ENCODE assay signal across 7 cellular contexts in genomic region chr18:3451989-3452749, GRCh38. TPM values are rescaled to one million over a fixed set of nuclear protein-coding genes. Genes with fewer than 3 reads are reported as not detected.
DNase-seq lines count a peak whose midpoint lies in the region; ATAC-seq, FAIRE-seq and TF ChIP-seq lines count a peak whose summit lies in the region.

No MANE protein-coding gene starts in this region.

- no peak; the same call in 2 of the 3 replicates for ATAC-seq in GM23338
- no peak for ATAC-seq in GM21423 (IDR thresholded peaks at IDR 0.05; ENCODE audit: unreplicated experiment)

- peak overlapping the region; percentile 98 for H3K4me3 Mint-ChIP-seq in GM23338
- H3K4me3 Mint-ChIP-seq in T-helper 1 cell treated with Interleukin-12 subunit alpha and Interleukin-12 subunit beta and Interleukin-4 antibody, amounts not matched to agents 30 μg/mL and 1 μg/mL, for 36 hours, result peak overlapping the region; percentile 90
- H3K4me3 Mint-ChIP-seq in MCF 10A (ENCODE audit: unreplicated experiment), result peak overlapping the region; percentile 95

- H3K9ac ChIP-seq in kidney (ENCODE audit: low read length in 2 of 2), result peak overlapping the region; percentile 96 to 99

- H3K4me3 ChIP-seq in GM23338 (peak overlapping the region; percentile 83), kidney (ENCODE audit: low read length in 2 of 2) (peak overlapping the region; percentile 91 to 94)

- H3K27me3 Mint-ChIP-seq in GM23338 (ENCODE audit: insufficient read depth, low read depth, poor library complexity) (peaks cover 49% of the 10 kb centered on the region), MCF 10A (ENCODE audit: insufficient read depth, unreplicated experiment) (no peaks in the 10 kb centered on the region)
- H3K27me3 Mint-ChIP-seq in T-helper 1 cell treated with Interleukin-12 subunit alpha and Interleukin-12 subunit beta and Interleukin-4 antibody, amounts not matched to agents 30 μg/mL and 1 μg/mL, for 36 hours (ENCODE audit: low read depth), result no peaks in the 10 kb centered on the region

- peaks cover 4% of the 10 kb centered on the region; the same call in 1 of the 2 replicates for H4K20me1 ChIP-seq in GM23338 (replicated peaks; ENCODE audit: insufficient read depth)

- H3K4me1 Mint-ChIP-seq in GM23338, result peaks cover 29% of the 10 kb centered on the region
- peaks cover 37% of the 10 kb centered on the region for H3K4me1 Mint-ChIP-seq in T-helper 1 cell treated with Interleukin-12 subunit alpha and Interleukin-12 subunit beta and Interleukin-4 antibody, amounts not matched to agents 30 μg/mL and 1 μg/mL, for 36 hours (ENCODE audit: low read depth)
- H3K4me1 Mint-ChIP-seq in MCF 10A (ENCODE audit: insufficient read depth, unreplicated experiment), result peaks cover 20% of the 10 kb centered on the region

- peaks cover 16% of the 10 kb centered on the region; the same call in 1 of the 2 replicates for H3F3A ChIP-seq in GM23338 (replicated peaks; ENCODE audit: low read depth)

- H3K27ac ChIP-seq in GM23338 (ENCODE audit: low read depth), result peak overlapping the region; percentile 73
- peak overlapping the region; percentile 98 to 99 for H3K27ac ChIP-seq in kidney (ENCODE audit: low read depth in 2 of 2, low read length in 2 of 2)

- intact Hi-C loops in MCF 10A (cut with micrococcal nuclease), result no loop called here
- intact Hi-C loops in kidney (cut with DNase I), result loop anchor here (10.0 kb wide), 2 partner anchors 143 to 177 kb away; no protein-coding TSS in a partner anchor

- CTCF ChIA-PET in MCF 10A (lab: Yijun Ruan, JAX), result interaction anchor here (0.7 to 5.7 kb wide), 16 partner anchors 8 to 348 kb away, joined by 3 to 86 read pairs (median 4); no protein-coding TSS in a partner anchor

- BruUV-seq in MCF 10A (replicated peaks; lab: Mats Ljungman, UMichigan), result no TSS peak

- POLR2A ChIA-PET in MCF 10A (lab: Yijun Ruan, JAX), result interaction anchor here (0.6 to 12.0 kb wide), 32 partner anchors 11 to 873 kb away, joined by 3 to 325 read pairs (median 12); partner anchors contain the start of genes MYL12A and MYL12B

- H3K9me3 Mint-ChIP-seq in GM23338 (peaks cover 17% of the 10 kb centered on the region), MCF 10A (ENCODE audit: unreplicated experiment) (no peaks in the 10 kb centered on the region)
- no peaks in the 10 kb centered on the region for H3K9me3 Mint-ChIP-seq in T-helper 1 cell treated with Interleukin-12 subunit alpha and Interleukin-12 subunit beta and Interleukin-4 antibody, amounts not matched to agents 30 μg/mL and 1 μg/mL, for 36 hours

- FAIRE-seq in kidney (lab: Jason Lieb, UNC), result no peak

- peak; percentile 54 for DNase-seq in GM23338 (ENCODE audit: low spot score)
- DNase-seq in MCF 10A (ENCODE audit: unreplicated experiment), result peak; percentile 61
- DNase-seq in kidney, result peak; percentile 86
- peak; percentile 42 to 45 for DNase-seq in stimulated activated CD4-positive, alpha-beta T cell treated with anti-CD3 and anti-CD28 coated beads, Interleukin-2, amount 100 ng/mL, for 24 hours
- DNase-seq in NCI-H446 (lab: John Stamatoyannopoulos, UW), result no peak

- no peak overlapping the region for H2AFZ ChIP-seq in GM23338

- H3K27ac Mint-ChIP-seq in GM23338 (peak overlapping the region; percentile 98), MCF 10A (ENCODE audit: low read depth, unreplicated experiment) (peak overlapping the region; percentile 99)
- H3K27ac Mint-ChIP-seq in T-helper 1 cell treated with Interleukin-12 subunit alpha and Interleukin-12 subunit beta and Interleukin-4 antibody, amounts not matched to agents 30 μg/mL and 1 μg/mL, for 36 hours, result peak overlapping the region; percentile 95

- H3K36me3 ChIP-seq in GM23338 (ENCODE audit: insufficient read depth), result peaks cover 8% of the 10 kb centered on the region; the same call in 1 of the 2 replicates
- H3K36me3 ChIP-seq in kidney (ENCODE audit: control insufficient read depth in 1 of 2, insufficient read depth in 2 of 2, low read length in 2 of 2), result peaks cover under 1 to 3% of the 10 kb centered on the region in 2 donors

- no peaks in the 10 kb centered on the region for H3K27me3 ChIP-seq in GM23338 (ENCODE audit: insufficient read depth)

- TF ChIP-seq CTCF in GM23338 (conservative IDR thresholded peaks at IDR 0.05; ENCODE audit: low read depth in 2 of 2), result no peak
- TF ChIP-seq CTCF in MCF 10A (IDR thresholded peaks at IDR 0.05; ENCODE audit: unreplicated experiment), result no peak
- TF ChIP-seq CTCF in kidney (IDR thresholded peaks at IDR 0.05; ENCODE audit: borderline replicate concordance, extremely low read depth, insufficient read depth), result no peak

- H3K36me3 Mint-ChIP-seq in GM23338 (ENCODE audit: low read depth), result peaks cover 61% of the 10 kb centered on the region
- peaks cover 10% of the 10 kb centered on the region for H3K36me3 Mint-ChIP-seq in T-helper 1 cell treated with Interleukin-12 subunit alpha and Interleukin-12 subunit beta and Interleukin-4 antibody, amounts not matched to agents 30 μg/mL and 1 μg/mL, for 36 hours (ENCODE audit: low read depth)
- peaks cover 56% of the 10 kb centered on the region for H3K36me3 Mint-ChIP-seq in MCF 10A (ENCODE audit: insufficient read depth, unreplicated experiment)

- H3K79me2 ChIP-seq in GM23338 (replicated peaks; ENCODE audit: insufficient read depth), result peaks cover 77% of the 10 kb centered on the region

- H3K4me1 ChIP-seq in GM23338 (ENCODE audit: insufficient read depth) (peaks cover 18% of the 10 kb centered on the region), kidney (ENCODE audit: control insufficient read depth in 1 of 2, insufficient read depth in 1 of 2, low read depth in 1 of 2, low read length in 2 of 2) (peaks cover 10 to 16% of the 10 kb centered on the region in 2 donors)

- H3K9me2 ChIP-seq in GM23338 (ENCODE audit: insufficient read depth), result no peaks in the 10 kb centered on the region

- no peaks in the 10 kb centered on the region for H3K9me3 ChIP-seq in kidney (ENCODE audit: control insufficient read depth in 1 of 2, low read length in 2 of 2)

- peak overlapping the region; percentile 88 for H3K4me2 ChIP-seq in GM23338

TF ChIP-seq in GM23338, 12 proteins besides CTCF, POLR2A, EP300 and RAD21 (continues in another document):
- TF ChIP-seq ZNF462 (CRISPR knock-in tag; IDR thresholded peaks at IDR 0.05), result no peak
- peak; percentile 38 for TF ChIP-seq POLR2AphosphoS5 (IDR thresholded peaks at IDR 0.05; ENCODE audit: low read depth)

RNA-seq across cellular contexts. Expression of gene TGIF1, which starts 2.2 kb away (rescaled TPM):
- 286 and 294 TPM in 2 replicates for total RNA-seq in GM23338 (2014; rRNA removed; shearing (Covaris generic))
- polyA plus RNA-seq in GM23338 (2016; fragmentation: Nextera tagmentation; extraction: Ambion mirVana) (288 and 316 TPM in 2 replicates), kidney (ENCODE audit: insufficient read depth, low read depth, low replicate concordance) (38.5 TPM)
- total RNA-seq in MCF 10A (2022) (161 and 172 TPM in 2 replicates), kidney (93.8 TPM)

Comparison
In these comparisons a context has a peak if more than half of its experiments do, and no peak if none do; other contexts are left out.
1. DNase-seq: peak in GM23338 (single experiment), MCF 10A (single experiment), kidney (single experiment) and stimulated activated CD4-positive, alpha-beta T cell treated with anti-CD3 and anti-CD28 coated beads, Interleukin-2, amount 100 ng/mL, for 24 hours (2 of 2); none in NCI-H446 (0 of 2).
2. Peak in every context shown above with its lines, with median percentiles within 50 percentile points of each other: H3K27ac Mint-ChIP-seq and H3K4me3 Mint-ChIP-seq.